28 cellular contexts compared by ENCODE assay signal in the genomic region with DNA sequence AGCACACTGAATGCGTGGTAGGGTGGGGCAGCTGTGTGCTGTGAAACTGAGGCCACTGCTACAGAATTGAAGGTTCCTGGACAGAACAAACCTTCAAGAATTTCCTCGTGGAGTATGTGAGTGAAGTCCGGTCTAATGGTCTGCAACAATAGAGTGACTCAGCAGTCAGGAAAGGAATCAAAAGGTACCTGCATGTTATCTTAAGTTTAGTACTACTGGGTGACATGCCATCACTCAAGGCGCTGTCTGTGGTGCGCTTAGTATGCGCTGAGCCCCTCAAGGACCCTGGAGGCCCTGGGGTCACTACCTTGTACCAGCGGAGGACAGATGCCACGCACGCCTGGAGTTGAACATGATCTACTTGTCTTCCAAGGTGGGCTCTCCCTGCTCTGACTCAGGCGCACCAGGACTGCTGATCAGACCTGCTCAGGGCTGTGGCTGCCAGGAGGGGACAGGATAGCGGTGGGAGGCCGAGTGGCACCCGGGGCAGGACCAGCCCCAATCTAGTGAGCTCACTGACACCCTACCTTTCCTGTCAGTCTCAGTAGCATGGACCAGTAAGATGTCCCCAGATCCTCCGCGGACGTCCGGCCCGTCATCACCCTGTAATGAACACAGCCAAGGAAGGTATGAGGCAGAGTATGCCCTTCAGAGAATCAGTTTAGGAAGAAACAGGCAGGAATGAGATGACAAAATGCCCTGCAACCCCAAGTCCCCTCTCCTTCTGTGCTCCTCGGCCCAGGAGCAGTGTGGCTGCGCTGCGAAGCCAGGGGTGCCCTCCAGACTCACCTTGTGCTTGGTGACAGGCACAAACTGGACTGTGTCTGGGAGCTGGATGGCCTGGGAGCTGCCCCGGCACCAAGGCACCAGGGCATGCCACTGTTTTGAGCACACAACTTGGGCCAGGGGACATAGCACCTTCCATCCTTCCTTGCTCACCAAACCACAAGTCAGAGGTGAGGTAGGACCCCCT. TPM values are rescaled to one million over a fixed set of nuclear protein-coding genes. Genes with fewer than 3 reads are reported as not detected.
A peak's percentile ranks its signal among the peaks of the same experiment; 100 is the strongest.
DNase-seq lines count a peak whose midpoint lies in the region; ATAC-seq and TF ChIP-seq lines count a peak whose summit lies in the region.
"Had no signal": no experiment of that assay in that cellular context is flagged by ENCODE, and none has a peak within 500 bp of the region (broad histone marks: within the 10 kb centered on the region; RNA-seq: fewer than 3 reads in every experiment).

No MANE protein-coding gene starts in this region.

- H3K4me2 ChIP-seq in PC-9, result no peak overlapping the region
- H3K4me2 ChIP-seq: SK-N-SH had no signal

- H3K9me3 ChIP-seq in PC-9 (ENCODE audit: insufficient read depth, low read depth), result no peaks in the 10 kb centered on the region
- H3K9me3 ChIP-seq: ascending aorta, SK-N-SH, stomach, tibial nerve had no signal

- no peaks in the 10 kb centered on the region for H3K9me3 Mint-ChIP-seq in activated naive CD4-positive, alpha-beta T cell treated with anti-CD3 and anti-CD28 coated beads for 36 hours
- no peaks in the 10 kb centered on the region for H3K9me3 Mint-ChIP-seq in activated naive CD4-positive, alpha-beta T cell treated with anti-CD3 and anti-CD28 coated beads, Interleukin-2, amount 10 ng/mL, durations not matched to agents 7 days and 5 days
- no peaks in the 10 kb centered on the region for H3K9me3 Mint-ChIP-seq in stimulated activated effector memory CD8-positive, alpha-beta T cell treated with anti-CD3 and anti-CD28 coated beads, Interleukin-12 subunit alpha, Interleukin-12 subunit beta, amount 100 ng/mL, for 72 hours
- H3K9me3 Mint-ChIP-seq: nephron had no signal

- no peaks in the 10 kb centered on the region for H3F3A ChIP-seq in PC-9 (ENCODE audit: insufficient read depth, low read depth)

- intact Hi-C loops in activated naive CD4-positive, alpha-beta T cell treated with anti-CD3 and anti-CD28 coated beads for 36 hours (cut with micrococcal nuclease), result loop anchor here (10.0 kb wide), 1 partner anchor 241 kb away; no protein-coding TSS in a partner anchor
- intact Hi-C loops in PC-9 (cut with micrococcal nuclease; ENCODE audit: unreplicated experiment), result loop anchor here (1.0 kb wide), 1 partner anchor 137 kb away; no protein-coding TSS in a partner anchor

- peak overlapping the region; percentile 50 for H3K27ac Mint-ChIP-seq in activated naive CD4-positive, alpha-beta T cell treated with anti-CD3 and anti-CD28 coated beads for 36 hours
- H3K27ac Mint-ChIP-seq in activated naive CD4-positive, alpha-beta T cell treated with anti-CD3 and anti-CD28 coated beads, Interleukin-2, amount 10 ng/mL, durations not matched to agents 7 days and 5 days, result no peak overlapping the region
- peak overlapping the region; percentile 72 for H3K27ac Mint-ChIP-seq in stimulated activated effector memory CD8-positive, alpha-beta T cell treated with anti-CD3 and anti-CD28 coated beads, Interleukin-12 subunit alpha, Interleukin-12 subunit beta, amount 100 ng/mL, for 72 hours
- H3K27ac Mint-ChIP-seq: nephron, progenitor cell of endocrine pancreas had no signal

- H3K4me3 Mint-ChIP-seq in activated naive CD4-positive, alpha-beta T cell treated with anti-CD3 and anti-CD28 coated beads for 36 hours, result no peak overlapping the region
- H3K4me3 Mint-ChIP-seq in activated naive CD4-positive, alpha-beta T cell treated with anti-CD3 and anti-CD28 coated beads, Interleukin-2, amount 10 ng/mL, durations not matched to agents 7 days and 5 days, result no peak overlapping the region
- no peak overlapping the region for H3K4me3 Mint-ChIP-seq in stimulated activated effector memory CD8-positive, alpha-beta T cell treated with anti-CD3 and anti-CD28 coated beads, Interleukin-12 subunit alpha, Interleukin-12 subunit beta, amount 100 ng/mL, for 72 hours
- H3K4me3 Mint-ChIP-seq: nephron had no signal

- H3K4me1 Mint-ChIP-seq in activated naive CD4-positive, alpha-beta T cell treated with anti-CD3 and anti-CD28 coated beads for 36 hours (ENCODE audit: low read depth), result peaks cover 3% of the 10 kb centered on the region
- peaks cover 12% of the 10 kb centered on the region for H3K4me1 Mint-ChIP-seq in activated naive CD4-positive, alpha-beta T cell treated with anti-CD3 and anti-CD28 coated beads, Interleukin-2, amount 10 ng/mL, durations not matched to agents 7 days and 5 days
- H3K4me1 Mint-ChIP-seq in stimulated activated effector memory CD8-positive, alpha-beta T cell treated with anti-CD3 and anti-CD28 coated beads, Interleukin-12 subunit alpha, Interleukin-12 subunit beta, amount 100 ng/mL, for 72 hours, result peaks cover 13% of the 10 kb centered on the region

- CTCF ChIA-PET in activated naive CD4-positive, alpha-beta T cell treated with anti-CD3 and anti-CD28 coated beads for 36 hours (lab: Charles Lee), result no interaction called here
- CTCF ChIA-PET in activated naive CD4-positive, alpha-beta T cell treated with anti-CD3 and anti-CD28 coated beads, Interleukin-2, amount 10 ng/mL, durations not matched to agents 7 days and 5 days (lab: Charles Lee), result interaction anchor here (1.0 to 9.0 kb wide), 2 partner anchors 66 to 147 kb away, joined by 3 to 148 read pairs; a partner anchor contains a TSS
- CTCF ChIA-PET in PC-9 (lab: Charles Lee), result no interaction called here

- POLR2A ChIA-PET in PC-9 (lab: Charles Lee; ENCODE audit: unreplicated experiment), result no interaction called here

- H4K20me1 ChIP-seq in PC-9 (ENCODE audit: insufficient read depth), result no peaks in the 10 kb centered on the region

- H2AFZ ChIP-seq in PC-9, result no peak overlapping the region

- H3K27ac ChIP-seq in PC-9, result peak overlapping the region; percentile 16; the same call in 1 of the 2 replicates
- H3K27ac ChIP-seq: ascending aorta, stomach had no signal

- DNase-seq in activated naive CD4-positive, alpha-beta T cell treated with anti-CD3 and anti-CD28 coated beads for 36 hours, result no peak
- no peak for DNase-seq in activated naive CD4-positive, alpha-beta T cell treated with anti-CD3 and anti-CD28 coated beads, Interleukin-2, amount 10 ng/mL, durations not matched to agents 7 days and 5 days
- peak in 1 of 2 experiments; percentile 26 for DNase-seq in PC-9
- peak; percentile 26 for DNase-seq in fibroblast of pulmonary artery (ENCODE audit: low read depth)
- DNase-seq in stimulated activated effector memory CD8-positive, alpha-beta T cell treated with anti-CD3 and anti-CD28 coated beads, Interleukin-12 subunit alpha, Interleukin-12 subunit beta, amount 100 ng/mL, for 72 hours (ENCODE audit: low spot score in 2 of 2), result no peak
- no peak for DNase-seq in HK-2 (ENCODE audit: unreplicated experiment)
- DNase-seq in RKO (ENCODE audit: low spot score), result no peak
- DNase-seq: C1 segment of cervical spinal cord; effector CD8-positive, alpha-beta T cell; hippocampal formation; NCI-H1105; NCI-H510A treated with DMSO at 0.1 percent for 48 hours; NK-92 treated with Interleukin-12 subunit alpha and Interleukin-12 subunit beta, amount 100 ng/mL, for 24 hours; SK-N-SH; stimulated activated CD4-positive, alpha-beta T cell treated with anti-CD3 and anti-CD28 coated beads, Interleukin-2, amount 100 ng/mL, for 48 hours; stomach; T-helper 2 cell had no signal

- H3K9me2 ChIP-seq in PC-9 (ENCODE audit: insufficient read depth), result no peaks in the 10 kb centered on the region
- H3K9me2 ChIP-seq: SK-N-SH had no signal

- H3K4me3 ChIP-seq in PC-9, result no peak overlapping the region
- H3K4me3 ChIP-seq in fibroblast of pulmonary artery (replicated peaks; ENCODE audit: low read depth, low read length), result no peak overlapping the region
- H3K4me3 ChIP-seq: ascending aorta, stomach, tibial nerve had no signal

- BruUV-seq in PC-9 (replicated peaks; lab: Mats Ljungman, UMichigan), result no TSS peak

- H3K79me2 ChIP-seq in PC-9 (ENCODE audit: low read depth), result no peaks in the 10 kb centered on the region

- no peak for TF ChIP-seq CTCF in PC-9 (conservative IDR thresholded peaks at IDR 0.05)
- TF ChIP-seq CTCF in fibroblast of pulmonary artery (IDR thresholded peaks at IDR 0.05; ENCODE audit: low read length, missing control alignments), result no peak

- H3K4me1 ChIP-seq in PC-9 (replicated peaks; ENCODE audit: insufficient read depth), result peaks cover 10% of the 10 kb centered on the region
- H3K4me1 ChIP-seq: ascending aorta had no signal

- H3K27me3 ChIP-seq in PC-9 (ENCODE audit: insufficient read depth, low read depth), result no peaks in the 10 kb centered on the region
- H3K27me3 ChIP-seq: ascending aorta, stomach, tibial nerve had no signal

- peaks cover 9% of the 10 kb centered on the region for H3K36me3 Mint-ChIP-seq in activated naive CD4-positive, alpha-beta T cell treated with anti-CD3 and anti-CD28 coated beads for 36 hours (ENCODE audit: low read depth)
- H3K36me3 Mint-ChIP-seq in activated naive CD4-positive, alpha-beta T cell treated with anti-CD3 and anti-CD28 coated beads, Interleukin-2, amount 10 ng/mL, durations not matched to agents 7 days and 5 days, result peaks cover 25% of the 10 kb centered on the region
- peaks cover 100% of the 10 kb centered on the region for H3K36me3 Mint-ChIP-seq in stimulated activated effector memory CD8-positive, alpha-beta T cell treated with anti-CD3 and anti-CD28 coated beads, Interleukin-12 subunit alpha, Interleukin-12 subunit beta, amount 100 ng/mL, for 72 hours

- H3K27me3 Mint-ChIP-seq in activated naive CD4-positive, alpha-beta T cell treated with anti-CD3 and anti-CD28 coated beads for 36 hours (ENCODE audit: low read depth), result no peaks in the 10 kb centered on the region
- no peaks in the 10 kb centered on the region for H3K27me3 Mint-ChIP-seq in activated naive CD4-positive, alpha-beta T cell treated with anti-CD3 and anti-CD28 coated beads, Interleukin-2, amount 10 ng/mL, durations not matched to agents 7 days and 5 days
- H3K27me3 Mint-ChIP-seq: progenitor cell of endocrine pancreas had no signal

- ATAC-seq in stimulated activated effector memory CD8-positive, alpha-beta T cell treated with anti-CD3 and anti-CD28 coated beads, Interleukin-12 subunit alpha, Interleukin-12 subunit beta, amount 100 ng/mL, for 72 hours, result no peak
- ATAC-seq in HG02852 (IDR thresholded peaks at IDR 0.05; ENCODE audit: unreplicated experiment), result no peak
- ATAC-seq: esophagus mucosa had no signal

- H3K36me3 ChIP-seq in PC-9 (ENCODE audit: low read depth), result no peaks in the 10 kb centered on the region

RNA-seq across cellular contexts. Expression of a gene that starts 50.7 kb away (rescaled TPM):
- not detected for total RNA-seq in activated naive CD4-positive, alpha-beta T cell treated with anti-CD3 and anti-CD28 coated beads for 36 hours
- not detected in 2 replicates for total RNA-seq in PC-9 (2021)
- total RNA-seq: A172, ascending aorta, esophagus mucosa, frontal cortex, G401, lower leg skin, mononuclear cell, tibial nerve had no signal
